Comparison of ENCODE assay signal across 13 cellular contexts in genomic region chr17:28193241-28193640, GRCh38.
A peak's percentile ranks its signal among the peaks of the same experiment; 100 is the strongest.
DNase-seq lines count a peak whose midpoint lies in the region; ATAC-seq and TF ChIP-seq lines count a peak whose summit lies in the region.
"Had no signal": no experiment of that assay in that cellular context is flagged by ENCODE, and none has a peak within 500 bp of the region (broad histone marks: within the 10 kb centered on the region; RNA-seq: fewer than 3 reads in every experiment).

No MANE protein-coding gene starts in this region.

- H3K9me3 Mint-ChIP-seq in endothelial cell (ENCODE audit: unreplicated experiment): no peaks in the 10 kb centered on the region
- H3K9me3 Mint-ChIP-seq in activated T-cell treated with anti-CD3 and anti-CD28 coated beads, Interleukin-2, amount 50 U/mL, for 72 hours: no peaks in the 10 kb centered on the region
- H3K9me3 Mint-ChIP-seq: CD4-positive, CD25-positive, alpha-beta regulatory T cell had no signal

- H3K4me3 Mint-ChIP-seq in endothelial cell (ENCODE audit: unreplicated experiment): no peak overlapping the region
- no peak overlapping the region for H3K4me3 Mint-ChIP-seq in activated T-cell treated with anti-CD3 and anti-CD28 coated beads, Interleukin-2, amount 50 U/mL, for 72 hours
- H3K4me3 Mint-ChIP-seq: CD4-positive, CD25-positive, alpha-beta regulatory T cell had no signal

- peaks cover 1% of the 10 kb centered on the region for H3K27me3 Mint-ChIP-seq in endothelial cell (ENCODE audit: unreplicated experiment)
- H3K27me3 Mint-ChIP-seq in activated T-cell treated with anti-CD3 and anti-CD28 coated beads, Interleukin-2, amount 50 U/mL, for 72 hours (ENCODE audit: low read depth): no peaks in the 10 kb centered on the region
- H3K27me3 Mint-ChIP-seq: CD4-positive, CD25-positive, alpha-beta regulatory T cell had no signal

- H3K4me3 ChIP-seq in parathyroid adenoma (ENCODE audit: low read depth, low read length): no peak overlapping the region
- H3K4me3 ChIP-seq: prostate gland had no signal

- no peaks in the 10 kb centered on the region for H3K9me3 ChIP-seq in parathyroid adenoma (ENCODE audit: control insufficient read depth, low read length)
- H3K9me3 ChIP-seq: prostate gland had no signal

- H3K27ac Mint-ChIP-seq in endothelial cell (ENCODE audit: unreplicated experiment): peak overlapping the region; percentile 74
- no peak overlapping the region for H3K27ac Mint-ChIP-seq in activated T-cell treated with anti-CD3 and anti-CD28 coated beads, Interleukin-2, amount 50 U/mL, for 72 hours

- no peak overlapping the region for H3K9ac ChIP-seq in parathyroid adenoma

- TF ChIP-seq CTCF in endothelial cell (IDR thresholded peaks at IDR 0.05; ENCODE audit: unreplicated experiment) (no peak), parathyroid adenoma (IDR thresholded peaks at IDR 0.05) (peak; percentile 4)

- no peak overlapping the region for H3K27ac ChIP-seq in parathyroid adenoma
- H3K27ac ChIP-seq: epithelial cell of prostate, prostate gland had no signal

- in situ Hi-C loops in G401 (cut with HindIII; ENCODE audit: low sequenced_read_pairs): no loop called here

- H2AFZ ChIP-seq in parathyroid adenoma: no peak overlapping the region

- ATAC-seq in activated T-cell treated with anti-CD3 and anti-CD28 coated beads, Interleukin-2, amount 50 U/mL, for 72 hours (replicated peaks in 1 of 2): no peak

- no peaks in the 10 kb centered on the region for H3K36me3 ChIP-seq in parathyroid adenoma (ENCODE audit: control insufficient read depth, insufficient read depth, low read length)
- H3K36me3 ChIP-seq: prostate gland had no signal

- peaks cover 67% of the 10 kb centered on the region for H3K4me1 Mint-ChIP-seq in endothelial cell (ENCODE audit: unreplicated experiment)
- H3K4me1 Mint-ChIP-seq in activated T-cell treated with anti-CD3 and anti-CD28 coated beads, Interleukin-2, amount 50 U/mL, for 72 hours (ENCODE audit: low read depth): no peaks in the 10 kb centered on the region

- H3K27me3 ChIP-seq in parathyroid adenoma (ENCODE audit: control insufficient read depth, insufficient read depth, low read length): no peaks in the 10 kb centered on the region

- no peaks in the 10 kb centered on the region for H3K79me2 ChIP-seq in parathyroid adenoma

- no peak overlapping the region for H3K4me2 ChIP-seq in parathyroid adenoma (ENCODE audit: low read length)

- peaks cover 15% of the 10 kb centered on the region for H3K4me1 ChIP-seq in parathyroid adenoma
- H3K4me1 ChIP-seq: prostate gland had no signal

- DNase-seq in G401 (ENCODE audit: low spot score) (peak; percentile 3), NOMO-1 (lab: John Stamatoyannopoulos, UW; ENCODE audit: unreplicated experiment in 2 of 2) (peak; percentile 35 to 57), endothelial cell (ENCODE audit: low spot score) (no peak), RKO (ENCODE audit: low spot score) (no peak), NCI-H1092 treated with DMSO at 0.1 percent for 48 hours (lab: John Stamatoyannopoulos, UW) (no peak)
- no peak for DNase-seq in activated T-cell treated with anti-CD3 and anti-CD28 coated beads, Interleukin-2, amount 50 U/mL, for 72 hours
- no peak for DNase-seq in activated CD4-positive, alpha-beta T cell treated with anti-CD3 and anti-CD28 coated beads for 1 hour
- DNase-seq: activated CD8-positive, alpha-beta memory T cell treated with anti-CD3 and anti-CD28 coated beads, Interleukin-2, amount 50 U/mL, for 4 hours; CD4-positive, CD25-positive, alpha-beta regulatory T cell; NCI-H446 had no signal

- peaks cover 14% of the 10 kb centered on the region for H3K36me3 Mint-ChIP-seq in endothelial cell (ENCODE audit: low read depth, unreplicated experiment)
- H3K36me3 Mint-ChIP-seq in activated T-cell treated with anti-CD3 and anti-CD28 coated beads, Interleukin-2, amount 50 U/mL, for 72 hours (ENCODE audit: insufficient read depth in 2 of 2): no peaks in the 10 kb centered on the region

Comparison
In these comparisons a context has a peak if more than half of its experiments do, and no peak if none do; other contexts are left out.
1. DNase-seq: peak in G401 (single experiment) and NOMO-1 (2 of 2); none in endothelial cell (single experiment), RKO (single experiment), NCI-H1092 treated with DMSO at 0.1 percent for 48 hours (single experiment), activated T-cell treated with anti-CD3 and anti-CD28 coated beads, Interleukin-2, amount 50 U/mL, for 72 hours (0 of 2) and activated CD4-positive, alpha-beta T cell treated with anti-CD3 and anti-CD28 coated beads for 1 hour (single experiment).